1 cellular context compared by ENCODE assay signal in the genomic region with DNA sequence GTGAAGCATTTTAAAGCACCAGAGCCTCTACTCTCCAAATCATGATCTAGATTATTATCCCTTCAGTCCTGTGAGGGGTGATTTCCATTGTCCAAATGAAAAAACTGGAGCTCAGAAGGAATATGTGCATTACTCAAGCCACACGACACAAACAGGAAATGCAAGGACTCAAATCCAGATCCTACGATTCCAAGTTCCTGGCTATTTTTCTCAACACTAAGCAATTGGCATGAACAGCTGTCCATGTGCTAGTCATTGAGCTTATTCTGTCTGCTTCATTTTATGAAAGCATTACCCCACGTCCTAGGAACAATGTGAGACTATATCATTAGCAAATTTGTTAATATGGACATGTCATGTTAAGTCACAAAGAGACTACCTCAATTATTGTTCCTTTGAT.
TF ChIP-seq lines count a peak whose summit lies in the region.

No MANE protein-coding gene starts in this region.

TF ChIP-seq in H1, 55 proteins besides CTCF, POLR2A, EP300 and RAD21:
- TF ChIP-seq FOSL1 (IDR thresholded peaks at IDR 0.05; ENCODE audit: insufficient read depth, low read depth, low read length) (no peak), CBX8 (IDR thresholded peaks at IDR 0.05; ENCODE audit: borderline replicate concordance, low read depth, low read length) (no peak), TEAD4 (IDR thresholded peaks at IDR 0.05; ENCODE audit: low read depth, low read length) (no peak), SIRT6 (IDR thresholded peaks at IDR 0.05; ENCODE audit: low read length) (no peak), SP4 (IDR thresholded peaks at IDR 0.05; ENCODE audit: low read length) (no peak), PHF8 (conservative IDR thresholded peaks at IDR 0.05; ENCODE audit: low read depth, low read length) (no peak), ZNF274 (IDR thresholded peaks at IDR 0.05; ENCODE audit: borderline replicate concordance, extremely low read depth, low read length) (no peak), YY1 (IDR thresholded peaks at IDR 0.05; ENCODE audit: low read depth, low read length) (no peak), CHD7 (IDR thresholded peaks at IDR 0.05; ENCODE audit: insufficient replicate concordance, low read length) (no peak), CTBP2 (IDR thresholded peaks at IDR 0.05; ENCODE audit: borderline replicate concordance, insufficient read depth, insufficient read length, low read length) (no peak), CREB1 (IDR thresholded peaks at IDR 0.05) (no peak), SIX5 (IDR thresholded peaks at IDR 0.05; ENCODE audit: low read depth, low read length) (no peak), KDM5A (IDR thresholded peaks at IDR 0.05; ENCODE audit: low read length) (no peak)
- TF ChIP-seq, protein P1, sequence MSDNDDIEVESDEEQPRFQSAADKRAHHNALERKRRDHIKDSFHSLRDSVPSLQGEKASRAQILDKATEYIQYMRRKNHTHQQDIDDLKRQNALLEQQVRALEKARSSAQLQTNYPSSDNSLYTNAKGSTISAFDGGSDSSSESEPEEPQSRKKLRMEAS (IDR thresholded peaks at IDR 0.05) = no peak
- TF ChIP-seq, protein P2, sequence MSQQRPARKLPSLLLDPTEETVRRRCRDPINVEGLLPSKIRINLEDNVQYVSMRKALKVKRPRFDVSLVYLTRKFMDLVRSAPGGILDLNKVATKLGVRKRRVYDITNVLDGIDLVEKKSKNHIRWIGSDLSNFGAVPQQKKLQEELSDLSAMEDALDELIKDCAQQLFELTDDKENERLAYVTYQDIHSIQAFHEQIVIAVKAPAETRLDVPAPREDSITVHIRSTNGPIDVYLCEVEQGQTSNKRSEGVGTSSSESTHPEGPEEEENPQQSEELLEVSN (IDR thresholded peaks at IDR 0.05) = no peak
